In the genomic region with DNA sequence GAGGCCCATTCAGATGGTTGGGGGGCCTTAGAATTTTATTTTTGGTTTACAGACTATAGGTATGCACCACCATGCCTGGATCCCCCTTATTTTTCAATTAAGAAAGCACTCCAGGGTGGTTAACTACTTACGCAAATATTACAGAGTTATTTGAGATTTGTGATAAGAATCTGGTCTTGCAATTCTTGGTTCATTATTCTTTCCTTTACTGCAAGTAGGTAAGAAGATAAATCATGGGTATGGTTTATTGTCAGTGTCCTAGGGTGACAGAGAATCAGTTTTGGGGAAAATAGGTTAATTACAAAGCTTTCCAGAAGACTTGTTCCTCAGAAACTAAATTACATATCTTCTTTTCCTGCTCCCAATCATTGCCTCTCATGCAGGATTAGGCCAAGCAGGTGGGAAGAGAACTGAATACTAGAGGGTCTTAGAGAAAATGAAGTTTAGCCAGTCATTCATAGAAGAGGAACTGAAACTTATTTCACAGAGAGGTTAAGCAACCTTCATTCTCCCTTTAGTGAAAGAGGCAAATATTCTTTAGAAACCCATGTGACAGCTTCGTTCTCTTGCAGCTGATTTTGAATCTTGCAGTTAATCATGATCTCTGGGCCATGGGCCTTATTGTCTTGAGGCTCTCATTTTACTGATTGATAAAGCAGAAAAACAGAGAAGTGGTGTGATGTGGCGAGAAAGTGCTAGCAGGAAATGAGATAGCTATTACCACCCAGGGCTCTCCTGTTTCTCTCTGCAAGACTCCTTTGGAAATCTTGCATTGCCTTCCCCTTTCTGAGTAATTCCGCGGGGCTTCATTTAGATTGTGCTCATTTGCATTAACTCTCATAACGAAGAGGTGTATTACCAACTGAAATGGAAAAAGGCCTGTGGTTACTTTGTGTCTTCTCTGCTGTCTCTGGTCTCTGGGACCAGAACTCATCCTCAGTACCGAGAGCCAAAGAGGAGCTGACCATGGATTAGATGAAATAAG, we compare ENCODE assay signal across 8 cellular contexts. TPM values are rescaled to one million over a fixed set of nuclear protein-coding genes. Genes with fewer than 3 reads are reported as not detected.
DNase-seq lines count a peak whose midpoint lies in the region; ATAC-seq and TF ChIP-seq lines count a peak whose summit lies in the region.

No MANE protein-coding gene starts in this region.

- H3K27me3 Mint-ChIP-seq in T-helper 1 cell treated with Interleukin-12 subunit alpha and Interleukin-12 subunit beta and Interleukin-4 antibody, amounts not matched to agents 30 μg/mL and 1 μg/mL, for 36 hours (ENCODE audit: low read depth), result peaks cover 16% of the 10 kb centered on the region
- peaks cover 15% of the 10 kb centered on the region for H3K27me3 Mint-ChIP-seq in stimulated activated naive CD8-positive, alpha-beta T cell treated with anti-CD3 and anti-CD28 coated beads, Interleukin-15, Interleukin-2, amounts not matched to agents 100 ng/mL and 50 ng/mL, for 24 hours
- no peaks in the 10 kb centered on the region for H3K27me3 Mint-ChIP-seq in MCF 10A (ENCODE audit: insufficient read depth, unreplicated experiment)

- DNase-seq in stimulated activated CD4-positive, alpha-beta T cell treated with anti-CD3 and anti-CD28 coated beads, Interleukin-12 subunit alpha, Interleukin-12 subunit beta, amount 100 ng/mL, for 48 hours (ENCODE audit: low read depth in 2 of 3, low spot score in 1 of 3), result peak; percentile 5 to 26 (median 22)
- no peak for DNase-seq in stimulated activated CD4-positive, alpha-beta T cell treated with anti-CD3 and anti-CD28 coated beads, Interleukin-4, amount 100 ng/mL, for 4 hours
- DNase-seq in NCI-H82 treated with DMSO at 0.1 percent for 48 hours (lab: John Stamatoyannopoulos, UW; ENCODE audit: unreplicated experiment) (no peak), HuH-7 (ENCODE audit: low spot score) (no peak), MCF 10A (ENCODE audit: unreplicated experiment) (no peak)

- no TSS peak for BruUV-seq in MCF 10A (replicated peaks; lab: Mats Ljungman, UMichigan)

- peak overlapping the region; percentile 4 for H3K4me3 Mint-ChIP-seq in T-helper 1 cell treated with Interleukin-12 subunit alpha and Interleukin-12 subunit beta and Interleukin-4 antibody, amounts not matched to agents 30 μg/mL and 1 μg/mL, for 36 hours
- H3K4me3 Mint-ChIP-seq in stimulated activated naive CD8-positive, alpha-beta T cell treated with anti-CD3 and anti-CD28 coated beads, Interleukin-15, Interleukin-2, amounts not matched to agents 100 ng/mL and 50 ng/mL, for 24 hours, result peak overlapping the region; percentile 46
- H3K4me3 Mint-ChIP-seq in MCF 10A (ENCODE audit: unreplicated experiment), result no peak overlapping the region

- no peaks in the 10 kb centered on the region for H3K36me3 Mint-ChIP-seq in T-helper 1 cell treated with Interleukin-12 subunit alpha and Interleukin-12 subunit beta and Interleukin-4 antibody, amounts not matched to agents 30 μg/mL and 1 μg/mL, for 36 hours (ENCODE audit: low read depth)
- H3K36me3 Mint-ChIP-seq in stimulated activated naive CD8-positive, alpha-beta T cell treated with anti-CD3 and anti-CD28 coated beads, Interleukin-15, Interleukin-2, amounts not matched to agents 100 ng/mL and 50 ng/mL, for 24 hours (ENCODE audit: low read depth), result no peaks in the 10 kb centered on the region
- no peaks in the 10 kb centered on the region for H3K36me3 Mint-ChIP-seq in MCF 10A (ENCODE audit: insufficient read depth, unreplicated experiment)

- ATAC-seq in HG03097 (IDR thresholded peaks at IDR 0.05; ENCODE audit: low FRiP score, unreplicated experiment), result peak; percentile 84

- intact Hi-C loops in MCF 10A (cut with micrococcal nuclease), result no loop called here

- H3K4me1 Mint-ChIP-seq in T-helper 1 cell treated with Interleukin-12 subunit alpha and Interleukin-12 subunit beta and Interleukin-4 antibody, amounts not matched to agents 30 μg/mL and 1 μg/mL, for 36 hours (ENCODE audit: low read depth), result peaks cover 13% of the 10 kb centered on the region
- H3K4me1 Mint-ChIP-seq in stimulated activated naive CD8-positive, alpha-beta T cell treated with anti-CD3 and anti-CD28 coated beads, Interleukin-15, Interleukin-2, amounts not matched to agents 100 ng/mL and 50 ng/mL, for 24 hours (ENCODE audit: low read depth), result peaks cover 36% of the 10 kb centered on the region
- no peaks in the 10 kb centered on the region for H3K4me1 Mint-ChIP-seq in MCF 10A (ENCODE audit: insufficient read depth, unreplicated experiment)

- peak overlapping the region; percentile 16 for H3K27ac Mint-ChIP-seq in T-helper 1 cell treated with Interleukin-12 subunit alpha and Interleukin-12 subunit beta and Interleukin-4 antibody, amounts not matched to agents 30 μg/mL and 1 μg/mL, for 36 hours
- peak overlapping the region; percentile 90 for H3K27ac Mint-ChIP-seq in stimulated activated naive CD8-positive, alpha-beta T cell treated with anti-CD3 and anti-CD28 coated beads, Interleukin-15, Interleukin-2, amounts not matched to agents 100 ng/mL and 50 ng/mL, for 24 hours
- no peak overlapping the region for H3K27ac Mint-ChIP-seq in MCF 10A (ENCODE audit: low read depth, unreplicated experiment)

- no peak for TF ChIP-seq CTCF in MCF 10A (IDR thresholded peaks at IDR 0.05; ENCODE audit: unreplicated experiment)

- POLR2A ChIA-PET in MCF 10A (lab: Yijun Ruan, JAX), result no interaction called here

- CTCF ChIA-PET in MCF 10A (lab: Yijun Ruan, JAX), result interaction anchor here (1.2 kb wide), 1 partner anchor 19 kb away, joined by 5 read pairs; no protein-coding TSS in a partner anchor

- H3K9me3 Mint-ChIP-seq in T-helper 1 cell treated with Interleukin-12 subunit alpha and Interleukin-12 subunit beta and Interleukin-4 antibody, amounts not matched to agents 30 μg/mL and 1 μg/mL, for 36 hours, result no peaks in the 10 kb centered on the region
- no peaks in the 10 kb centered on the region for H3K9me3 Mint-ChIP-seq in stimulated activated naive CD8-positive, alpha-beta T cell treated with anti-CD3 and anti-CD28 coated beads, Interleukin-15, Interleukin-2, amounts not matched to agents 100 ng/mL and 50 ng/mL, for 24 hours
- H3K9me3 Mint-ChIP-seq in MCF 10A (ENCODE audit: unreplicated experiment), result no peaks in the 10 kb centered on the region

RNA-seq across cellular contexts. Expression of gene ARHGAP25, which starts 44.8 kb away (rescaled TPM):
- 0.93 TPM in 2 replicates for total RNA-seq in MCF 10A (2022)

RNA-seq across cellular contexts. Expression of gene PROKR1, which starts 46.5 kb away (rescaled TPM):
- not detected in 2 replicates for total RNA-seq in MCF 10A (2022)

Comparison
In these comparisons a context has a peak if more than half of its experiments do, and no peak if none do; other contexts are left out.
1. DNase-seq: peak in stimulated activated CD4-positive, alpha-beta T cell treated with anti-CD3 and anti-CD28 coated beads, Interleukin-12 subunit alpha, Interleukin-12 subunit beta, amount 100 ng/mL, for 48 hours (3 of 3); none in stimulated activated CD4-positive, alpha-beta T cell treated with anti-CD3 and anti-CD28 coated beads, Interleukin-4, amount 100 ng/mL, for 4 hours (0 of 2), NCI-H82 treated with DMSO at 0.1 percent for 48 hours (single experiment), HuH-7 (single experiment) and MCF 10A (single experiment).